Comparison of ENCODE assay signal across 26 cellular contexts in the genomic region with DNA sequence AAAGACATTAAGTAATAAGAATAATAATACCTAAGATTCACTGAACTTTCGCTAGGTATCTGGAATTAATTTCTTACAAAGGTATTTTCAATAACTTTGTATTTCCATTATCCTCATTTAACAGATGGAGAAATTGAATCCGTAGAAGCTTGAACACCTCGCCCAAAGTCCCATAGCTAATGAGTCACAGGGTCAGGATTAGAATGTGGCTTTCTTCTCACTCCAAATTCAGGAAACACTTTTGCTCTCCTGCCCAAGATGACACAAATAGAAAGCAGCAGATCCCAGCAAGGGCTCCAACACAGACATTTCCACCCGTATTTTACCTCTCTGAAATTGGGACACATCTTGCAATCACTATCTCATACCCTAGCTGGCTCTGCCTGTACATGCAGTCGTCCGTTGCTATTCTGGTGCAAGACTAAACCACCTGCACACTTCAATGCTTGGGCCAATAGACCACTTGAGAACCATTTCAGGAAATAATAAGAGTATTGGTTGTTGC.
DNase-seq lines count a peak whose midpoint lies in the region; ATAC-seq, FAIRE-seq and TF ChIP-seq lines count a peak whose summit lies in the region.
"Had no signal": no experiment of that assay in that cellular context is flagged by ENCODE, and none has a peak within 500 bp of the region (broad histone marks: within the 10 kb centered on the region; RNA-seq: fewer than 3 reads in every experiment).

No MANE protein-coding gene starts in this region.

- peak; percentile 81 for FAIRE-seq in astrocyte (lab: Jason Lieb, UNC)
- FAIRE-seq: D721Med, GM12892, K562 had no signal

- H2AK5ac ChIP-seq in mesenchymal stem cell (ENCODE audit: low read length, severe bottlenecking) = no peak overlapping the region

- H3K14ac ChIP-seq in mesenchymal stem cell (ENCODE audit: low read length in 2 of 2) = no peak overlapping the region

- H3K4ac ChIP-seq in mesenchymal stem cell (ENCODE audit: low read depth in 1 of 2, low read length in 2 of 2) = no peak overlapping the region

- WGBS in mesenchymal stem cell = 82% methylated on average over 6 of the region's 6 CpGs

- H3K4me1 ChIP-seq in astrocyte (ENCODE audit: insufficient read depth, low read length) (peaks cover 6% of the 10 kb centered on the region), mesenchymal stem cell (ENCODE audit: control insufficient read depth, insufficient read depth, low read depth, low read length) (no peaks in the 10 kb centered on the region), uterus (no peaks in the 10 kb centered on the region)
- H3K4me1 ChIP-seq: BE2C had no signal

- no peak overlapping the region for H3K27ac ChIP-seq in astrocyte (ENCODE audit: low read depth, low read length)
- H3K27ac ChIP-seq in mesenchymal stem cell (ENCODE audit: low read length, poor library complexity, severe bottlenecking) = no peak overlapping the region
- no peak overlapping the region for H3K27ac ChIP-seq in uterus
- H3K27ac ChIP-seq: 22Rv1 had no signal

- no peak overlapping the region for H2BK5ac ChIP-seq in mesenchymal stem cell (ENCODE audit: low read depth, low read length, poor library complexity, severe bottlenecking)

- intact Hi-C loops in uterus (cut with DNase I; ENCODE audit: low total_unique reads) = no loop called here

- H3K27me3 ChIP-seq in astrocyte (ENCODE audit: insufficient read depth, low read length) (no peaks in the 10 kb centered on the region), mesenchymal stem cell (ENCODE audit: control insufficient read depth in 1 of 2, insufficient read depth in 1 of 2, low read length in 2 of 2) (no peaks in the 10 kb centered on the region), uterus (no peaks in the 10 kb centered on the region), H7 (ENCODE audit: control insufficient read depth, insufficient read depth, low read length) (no peaks in the 10 kb centered on the region)
- H3K27me3 ChIP-seq: BE2C had no signal

- ATAC-seq in esophagus mucosa = no peak
- ATAC-seq: HCT116, K562, Panc1, SK-N-SH treated with all-trans-retinoic acid at 6 μM for 48 hours, T-cell had no signal

- no peaks in the 10 kb centered on the region for H3K79me2 ChIP-seq in astrocyte (ENCODE audit: insufficient read depth, low read length)

- H3K27ac Mint-ChIP-seq in astrocyte (ENCODE audit: unreplicated experiment) = no peak overlapping the region
- H3K27ac Mint-ChIP-seq: T-cell had no signal

- H3K23ac ChIP-seq in mesenchymal stem cell (ENCODE audit: low read length in 2 of 2) = no peak overlapping the region

- H4K91ac ChIP-seq in mesenchymal stem cell (ENCODE audit: low read length) = no peak overlapping the region

- H4K20me1 ChIP-seq in astrocyte (ENCODE audit: insufficient read depth, low read length) = no peaks in the 10 kb centered on the region

- H3K9ac ChIP-seq in astrocyte (ENCODE audit: low read length) (no peak overlapping the region), mesenchymal stem cell (ENCODE audit: low read length) (peak overlapping the region; percentile 40)

- H3K36me3 ChIP-seq in astrocyte (ENCODE audit: insufficient read depth, low read length) (no peaks in the 10 kb centered on the region), mesenchymal stem cell (ENCODE audit: control insufficient read depth in 1 of 2, insufficient read depth in 2 of 2, low read depth in 1 of 2, low read length in 2 of 2) (no peaks in the 10 kb centered on the region), uterus (no peaks in the 10 kb centered on the region), H7 (replicated peaks; ENCODE audit: control insufficient read depth, insufficient read depth, low read length) (no peaks in the 10 kb centered on the region)
- H3K36me3 ChIP-seq: BE2C had no signal

- H3K27me3 Mint-ChIP-seq in astrocyte (ENCODE audit: low read depth, unreplicated experiment) = no peaks in the 10 kb centered on the region
- H3K27me3 Mint-ChIP-seq: T-cell had no signal

- H3K4me1 Mint-ChIP-seq in astrocyte (ENCODE audit: low read depth, unreplicated experiment) = peaks cover 8% of the 10 kb centered on the region
- H3K4me1 Mint-ChIP-seq: T-cell had no signal

- no peaks in the 10 kb centered on the region for H3K9me3 ChIP-seq in astrocyte (ENCODE audit: insufficient read depth, low read depth, low read length)
- H3K9me3 ChIP-seq in mesenchymal stem cell (ENCODE audit: control insufficient read depth, low read length) = no peaks in the 10 kb centered on the region
- no peaks in the 10 kb centered on the region for H3K9me3 ChIP-seq in uterus
- H3K9me3 ChIP-seq: BE2C had no signal

- H2BK15ac ChIP-seq in mesenchymal stem cell (ENCODE audit: low read depth, poor library complexity, severe bottlenecking) = no peak overlapping the region

- H3K4me2 ChIP-seq in astrocyte (ENCODE audit: low read length) (peak overlapping the region; percentile 14), mesenchymal stem cell (ENCODE audit: low read length, poor library complexity, severe bottlenecking) (no peak overlapping the region)

- H2BK12ac ChIP-seq in mesenchymal stem cell (ENCODE audit: low read length in 2 of 2) = no peak overlapping the region

- H3K9me3 Mint-ChIP-seq in astrocyte (ENCODE audit: unreplicated experiment) = peaks cover 2% of the 10 kb centered on the region
- H3K9me3 Mint-ChIP-seq: T-cell had no signal

- H2AFZ ChIP-seq in astrocyte (ENCODE audit: low read depth, low read length) (no peak overlapping the region), mesenchymal stem cell (ENCODE audit: low read depth, low read length) (no peak overlapping the region)

- H3K79me1 ChIP-seq in mesenchymal stem cell (replicated peaks; ENCODE audit: low read length, poor library complexity, severe bottlenecking) = no peaks in the 10 kb centered on the region

- DNase-seq in A172 (ENCODE audit: low spot score) (peak; percentile 62), GM03348 (ENCODE audit: low spot score) (peak; percentile 25), astrocyte (ENCODE audit: low read depth) (peak; percentile 20), mesenchymal stem cell (no peak), SK-N-DZ (ENCODE audit: low spot score) (no peak), uterus (no peak), H7 (no peak)
- DNase-seq: BE2C; GOT3; NCI-H1105; NCI-H146; NCI-H2029; NCI-H2227 treated with DMSO at 0.1 percent for 48 hours; NCI-H510A treated with DMSO at 0.1 percent for 48 hours; NCI-H774; NK-92 treated with Interleukin-12 subunit alpha and Interleukin-12 subunit beta, amount 100 ng/mL, for 24 hours; SIG-M5; T-cell had no signal

- H3K36me3 Mint-ChIP-seq in astrocyte (ENCODE audit: low read depth, unreplicated experiment) = no peaks in the 10 kb centered on the region
- H3K36me3 Mint-ChIP-seq: T-cell had no signal

- H3K18ac ChIP-seq in mesenchymal stem cell (ENCODE audit: low read depth in 1 of 2, low read length in 2 of 2) = no peak overlapping the region

- TF ChIP-seq CTCF in astrocyte (IDR thresholded peaks at IDR 0.05; ENCODE audit: insufficient read depth, low read depth, low read length) = no peak
- no peak for TF ChIP-seq CTCF in uterus (IDR thresholded peaks at IDR 0.05)

- TF ChIP-seq POLR2A in uterus (IDR thresholded peaks at IDR 0.05) = no peak

- H2BK120ac ChIP-seq in mesenchymal stem cell (ENCODE audit: low read depth, low read length) = no peak overlapping the region

- H3K4me3 Mint-ChIP-seq in astrocyte (ENCODE audit: unreplicated experiment) = no peak overlapping the region
- H3K4me3 Mint-ChIP-seq: T-cell had no signal

- no peak overlapping the region for H4K8ac ChIP-seq in mesenchymal stem cell (ENCODE audit: low read length)

- H3K4me3 ChIP-seq in astrocyte (ENCODE audit: insufficient read depth, low read depth, low read length) (no peak overlapping the region), mesenchymal stem cell (ENCODE audit: insufficient read depth in 1 of 2, low read depth in 1 of 2, low read length in 2 of 2) (peak overlapping the region in 1 of 2 experiments; percentile 26), uterus (no peak overlapping the region), H7 (ENCODE audit: insufficient read depth, low read depth, low read length) (no peak overlapping the region)
- H3K4me3 ChIP-seq: K562 had no signal

Comparison
In these comparisons a context has a peak if more than half of its experiments do, and no peak if none do; other contexts are left out.
1. DNase-seq: peak in A172 (single experiment), GM03348 (single experiment) and astrocyte (single experiment); none in mesenchymal stem cell (single experiment), SK-N-DZ (single experiment), uterus (0 of 2) and H7 (single experiment).